In the genomic region with DNA sequence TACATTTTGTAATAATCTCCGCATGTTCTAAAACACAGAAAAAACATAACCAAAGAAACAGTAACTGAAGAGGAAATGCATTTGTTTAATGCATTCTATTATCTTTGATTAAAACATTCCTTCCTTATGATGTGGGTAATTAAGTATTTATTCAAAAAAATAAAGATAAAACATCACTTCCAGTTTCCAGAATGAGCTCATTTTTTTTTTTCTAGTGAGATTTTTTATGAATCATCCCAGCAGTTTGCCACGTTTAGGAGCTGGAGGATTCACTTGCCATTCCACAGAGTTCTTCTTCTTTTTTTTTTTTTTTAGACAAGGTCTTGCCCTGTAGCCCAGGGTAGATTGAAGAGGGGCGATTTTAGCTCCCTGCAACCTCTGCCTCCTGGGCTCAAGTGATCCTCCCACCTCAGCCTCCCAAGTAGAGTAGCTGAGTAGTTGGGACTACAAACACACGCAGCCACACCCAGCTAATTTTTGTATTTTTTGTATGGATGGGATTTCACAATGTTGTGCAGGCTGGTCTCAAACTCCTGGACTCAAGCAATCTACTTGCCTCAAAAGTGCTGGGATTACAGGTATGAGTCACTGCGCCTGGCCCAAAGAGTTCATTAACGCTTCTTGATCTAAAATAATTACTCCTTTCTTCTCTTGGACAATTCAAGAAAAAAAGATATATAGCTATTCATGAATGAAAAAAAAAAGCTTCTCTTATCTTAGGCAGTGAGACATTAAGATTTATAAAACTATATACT, we compare ENCODE assay signal across 22 cellular contexts.
DNase-seq lines count a peak whose midpoint lies in the region; ATAC-seq, FAIRE-seq and TF ChIP-seq lines count a peak whose summit lies in the region.
"Had no signal": no experiment of that assay in that cellular context is flagged by ENCODE, and none has a peak within 500 bp of the region (broad histone marks: within the 10 kb centered on the region; RNA-seq: fewer than 3 reads in every experiment).

No MANE protein-coding gene starts in this region.

- no peaks in the 10 kb centered on the region for H3K27me3 Mint-ChIP-seq in astrocyte (ENCODE audit: low read depth, unreplicated experiment)
- H3K27me3 Mint-ChIP-seq: activated CD4-positive, alpha-beta memory T cell treated with anti-CD3 and anti-CD28 coated beads for 36 hours; T-helper 17 cell had no signal

- H3K36me3 Mint-ChIP-seq in astrocyte (ENCODE audit: low read depth, unreplicated experiment): no peaks in the 10 kb centered on the region
- H3K36me3 Mint-ChIP-seq: activated CD4-positive, alpha-beta memory T cell treated with anti-CD3 and anti-CD28 coated beads for 36 hours; WTC11 had no signal

- no peak overlapping the region for H3K27ac Mint-ChIP-seq in astrocyte (ENCODE audit: unreplicated experiment)
- H3K27ac Mint-ChIP-seq: activated CD4-positive, alpha-beta memory T cell treated with anti-CD3 and anti-CD28 coated beads for 36 hours; T-helper 17 cell; WTC11 had no signal

- no peak for TF ChIP-seq CTCF in astrocyte (IDR thresholded peaks at IDR 0.05; ENCODE audit: insufficient read depth, low read depth, low read length)
- no peak for TF ChIP-seq CTCF in foreskin fibroblast (IDR thresholded peaks at IDR 0.05; ENCODE audit: low read depth, low read length)
- no peak for TF ChIP-seq CTCF in kidney (IDR thresholded peaks at IDR 0.05; ENCODE audit: borderline replicate concordance, extremely low read depth, insufficient read depth)

- FAIRE-seq in astrocyte (lab: Jason Lieb, UNC) (peak; percentile 52), kidney (lab: Jason Lieb, UNC) (no peak)

- no peak overlapping the region for H3K4me3 ChIP-seq in astrocyte (ENCODE audit: insufficient read depth, low read depth, low read length)
- H3K4me3 ChIP-seq in foreskin fibroblast (ENCODE audit: low read depth in 1 of 2, low read length in 2 of 2): no peak overlapping the region
- H3K4me3 ChIP-seq in kidney (ENCODE audit: low read length in 2 of 2): no peak overlapping the region
- H3K4me3 ChIP-seq: coronary artery, left lung, mucosa of descending colon had no signal

- H3K79me2 ChIP-seq in astrocyte (ENCODE audit: insufficient read depth, low read length): no peaks in the 10 kb centered on the region

- peaks cover 13% of the 10 kb centered on the region for H3K4me1 Mint-ChIP-seq in astrocyte (ENCODE audit: low read depth, unreplicated experiment)
- H3K4me1 Mint-ChIP-seq: T-helper 17 cell, WTC11 had no signal

- H3K4me1 ChIP-seq in astrocyte (ENCODE audit: insufficient read depth, low read length) (peaks cover 25% of the 10 kb centered on the region), kidney (ENCODE audit: control insufficient read depth in 1 of 2, insufficient read depth in 1 of 2, low read depth in 1 of 2, low read length in 2 of 2) (no peaks in the 10 kb centered on the region)
- H3K4me1 ChIP-seq: left lung had no signal

- intact Hi-C loops in kidney (cut with DNase I): no loop called here

- H4K20me1 ChIP-seq in astrocyte (ENCODE audit: insufficient read depth, low read length): no peaks in the 10 kb centered on the region

- H3K36me3 ChIP-seq in astrocyte (ENCODE audit: insufficient read depth, low read length): no peaks in the 10 kb centered on the region
- H3K36me3 ChIP-seq in kidney (ENCODE audit: control insufficient read depth in 1 of 2, insufficient read depth in 2 of 2, low read length in 2 of 2): no peaks in the 10 kb centered on the region
- H3K36me3 ChIP-seq: left lung, neutrophil had no signal

- peak overlapping the region; percentile 28 for H3K4me2 ChIP-seq in astrocyte (ENCODE audit: low read length)

- ATAC-seq in HG02852 (IDR thresholded peaks at IDR 0.05; ENCODE audit: unreplicated experiment): no peak
- ATAC-seq: left lung, mucosa of descending colon, T-helper 17 cell, WTC11 had no signal

- H3K9me3 ChIP-seq in astrocyte (ENCODE audit: insufficient read depth, low read depth, low read length) (no peaks in the 10 kb centered on the region), kidney (ENCODE audit: control insufficient read depth in 1 of 2, low read length in 2 of 2) (no peaks in the 10 kb centered on the region)
- H3K9me3 ChIP-seq: left lung, mucosa of descending colon, neutrophil had no signal

- H3K9ac ChIP-seq in astrocyte (ENCODE audit: low read length) (no peak overlapping the region), kidney (ENCODE audit: low read length in 2 of 2) (no peak overlapping the region)

- H3K9me3 Mint-ChIP-seq in astrocyte (ENCODE audit: unreplicated experiment): no peaks in the 10 kb centered on the region

- peak overlapping the region; percentile 58 for H3K27ac ChIP-seq in astrocyte (ENCODE audit: low read depth, low read length)
- H3K27ac ChIP-seq in kidney (ENCODE audit: low read depth in 2 of 2, low read length in 2 of 2): no peak overlapping the region
- H3K27ac ChIP-seq: coronary artery, left lung, neutrophil had no signal

- no peak overlapping the region for H3K4me3 Mint-ChIP-seq in astrocyte (ENCODE audit: unreplicated experiment)
- H3K4me3 Mint-ChIP-seq: activated CD4-positive, alpha-beta memory T cell treated with anti-CD3 and anti-CD28 coated beads for 36 hours; T-helper 17 cell; WTC11 had no signal

- H3K27me3 ChIP-seq in astrocyte (ENCODE audit: insufficient read depth, low read length): no peaks in the 10 kb centered on the region
- H3K27me3 ChIP-seq: left lung, neutrophil had no signal

- peak overlapping the region; percentile 61 for H2AFZ ChIP-seq in astrocyte (ENCODE audit: low read depth, low read length)

- DNase-seq in AG08396 (ENCODE audit: low spot score) (peak; percentile 10), HT1080 (ENCODE audit: low read depth) (peak; percentile 40), astrocyte (ENCODE audit: low read depth) (peak; percentile 52), foreskin fibroblast (peak; percentile 20 to 52), iPS-NIHi11 (ENCODE audit: low spot score) (no peak), dermis blood vessel endothelial cell (no peak), kidney (no peak)
- DNase-seq: activated CD4-positive, alpha-beta memory T cell treated with anti-CD3 and anti-CD28 coated beads for 36 hours; activated naive CD4-positive, alpha-beta T cell treated with anti-CD3 and anti-CD28 coated beads, Interleukin-2, amount 50 U/mL, for 16 hours; activated T-cell treated with anti-CD3 and anti-CD28 coated beads, Interleukin-2, amount 50 U/mL, for 1 hour; DND-41; left lung; MM.1S; mucosa of descending colon; NCI-H748 treated with DMSO at 0.1 percent for 48 hours; retina; SIG-M5; T-helper 17 cell had no signal

Comparison
In these comparisons a context has a peak if more than half of its experiments do, and no peak if none do; other contexts are left out.
1. DNase-seq: peak in AG08396 (single experiment), HT1080 (single experiment), astrocyte (single experiment) and foreskin fibroblast (2 of 2); none in iPS-NIHi11 (single experiment), dermis blood vessel endothelial cell (single experiment) and kidney (single experiment).